Comparison of ENCODE assay signal across 19 cellular contexts in the genomic region with DNA sequence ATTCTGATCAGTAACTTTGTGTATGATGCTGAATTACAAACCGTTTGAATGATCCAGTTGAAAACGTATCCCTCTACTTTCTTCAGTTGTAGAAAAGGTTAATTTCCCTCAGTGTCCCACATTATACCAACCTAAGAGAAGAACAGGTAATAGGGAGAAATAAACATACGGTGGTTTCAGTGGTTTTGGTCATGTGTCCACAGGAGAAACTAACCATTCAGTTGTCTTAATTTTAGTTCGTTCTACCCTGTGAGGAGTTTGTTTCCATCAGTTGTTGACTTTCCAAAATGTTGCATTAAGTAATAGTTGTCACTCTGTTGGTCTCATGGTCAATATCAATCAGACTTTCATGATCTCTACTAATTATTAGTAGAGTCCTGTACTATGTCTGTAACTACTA. TPM values are rescaled to one million over a fixed set of nuclear protein-coding genes. Genes with fewer than 3 reads are reported as not detected.
DNase-seq lines count a peak whose midpoint lies in the region; ATAC-seq and TF ChIP-seq lines count a peak whose summit lies in the region.
"Had no signal": no experiment of that assay in that cellular context is flagged by ENCODE, and none has a peak within 500 bp of the region (broad histone marks: within the 10 kb centered on the region; RNA-seq: fewer than 3 reads in every experiment).

No MANE protein-coding gene starts in this region.

- H3K36me3 ChIP-seq in GM23338 (ENCODE audit: insufficient read depth), result peaks cover 7% of the 10 kb centered on the region; the same call in 1 of the 2 replicates
- peaks cover 49% of the 10 kb centered on the region for H3K36me3 ChIP-seq in WERI-Rb-1

- no peaks in the 10 kb centered on the region for H3K79me2 ChIP-seq in GM23338 (replicated peaks; ENCODE audit: insufficient read depth)

- H2AFZ ChIP-seq in GM23338, result no peak overlapping the region

- CTCF ChIA-PET in CD4-positive, alpha-beta T cell (lab: Charles Lee), result no interaction called here

- no peak overlapping the region for H3K4me3 ChIP-seq in GM23338
- H3K4me3 ChIP-seq in WERI-Rb-1 (ENCODE audit: low read depth, low read length), result no peak overlapping the region

- H3F3A ChIP-seq in GM23338 (replicated peaks; ENCODE audit: low read depth), result no peaks in the 10 kb centered on the region

- DNase-seq in CD4-positive, alpha-beta T cell, result no peak
- DNase-seq in GM23338 (ENCODE audit: low spot score), result no peak
- DNase-seq in activated naive CD8-positive, alpha-beta T cell treated with anti-CD3 and anti-CD28 coated beads, Interleukin-2, amount 50 U/mL, for 24 hours, result no peak
- DNase-seq in WERI-Rb-1, result no peak
- DNase-seq in CD14-positive monocyte (ENCODE audit: low spot score), result no peak
- no peak for DNase-seq in stimulated activated naive CD4-positive, alpha-beta T cell treated with Interleukin-2 at 50 U/mL for 16 hours (lab: John Stamatoyannopoulos, UW)
- DNase-seq: CD8-positive, alpha-beta memory T cell; DMS79 treated with DMSO at 0.1 percent for 48 hours; KG1; NCI-H1048; NCI-H1436 treated with DMSO at 0.1 percent for 48 hours; NCI-H2081 treated with DMSO at 0.1 percent for 48 hours; NCI-H510A; NCI-H774 had no signal

- no peak for ATAC-seq in CD4-positive, alpha-beta T cell (ENCODE audit: poor library complexity)
- ATAC-seq in GM23338 (no peak), SK-N-SH treated with all-trans-retinoic acid at 6 μM for 48 hours (no peak)
- no peak for ATAC-seq in activated naive CD8-positive, alpha-beta T cell treated with anti-CD3 and anti-CD28 coated beads, Interleukin-2, amount 50 U/mL, for 24 hours
- ATAC-seq: Panc1, Right ventricle myocardium inferior had no signal

- H3K4me1 Mint-ChIP-seq in CD4-positive, alpha-beta T cell (ENCODE audit: low read depth), result no peaks in the 10 kb centered on the region
- H3K4me1 Mint-ChIP-seq in GM23338, result peaks cover 13% of the 10 kb centered on the region
- peaks cover 5% of the 10 kb centered on the region for H3K4me1 Mint-ChIP-seq in activated naive CD8-positive, alpha-beta T cell treated with anti-CD3 and anti-CD28 coated beads, Interleukin-2, amount 50 U/mL, for 24 hours
- H3K4me1 Mint-ChIP-seq in nephron, result peaks cover 28% of the 10 kb centered on the region
- peaks cover 3% of the 10 kb centered on the region for H3K4me1 Mint-ChIP-seq in CD14-positive monocyte
- H3K4me1 Mint-ChIP-seq: CD8-positive, alpha-beta memory T cell had no signal

- H3K9me2 ChIP-seq in GM23338 (ENCODE audit: insufficient read depth), result peaks cover 2% of the 10 kb centered on the region; the same call in 1 of the 2 replicates

- intact Hi-C loops in CD4-positive, alpha-beta T cell (cut with DNase I, micrococcal nuclease), result no loop called here
- intact Hi-C loops in CD14-positive monocyte (cut with micrococcal nuclease), result no loop called here

- H3K27ac ChIP-seq in CD4-positive, alpha-beta T cell (ENCODE audit: low read depth, low read length), result no peak overlapping the region
- H3K27ac ChIP-seq in GM23338 (ENCODE audit: low read depth) (peak overlapping the region; percentile 29; the same call in 1 of the 2 replicates), WERI-Rb-1 (no peak overlapping the region)

- H3K4me3 Mint-ChIP-seq in CD4-positive, alpha-beta T cell, result no peak overlapping the region
- H3K4me3 Mint-ChIP-seq in GM23338, result no peak overlapping the region
- no peak overlapping the region for H3K4me3 Mint-ChIP-seq in activated naive CD8-positive, alpha-beta T cell treated with anti-CD3 and anti-CD28 coated beads, Interleukin-2, amount 50 U/mL, for 24 hours
- no peak overlapping the region for H3K4me3 Mint-ChIP-seq in nephron
- H3K4me3 Mint-ChIP-seq in CD14-positive monocyte, result no peak overlapping the region
- H3K4me3 Mint-ChIP-seq: B cell; CD8-positive, alpha-beta memory T cell had no signal

- H4K20me1 ChIP-seq in GM23338 (replicated peaks; ENCODE audit: insufficient read depth), result no peaks in the 10 kb centered on the region; the same call in none of the 2 replicates

- H3K27ac Mint-ChIP-seq in CD4-positive, alpha-beta T cell, result peak overlapping the region; percentile 22
- H3K27ac Mint-ChIP-seq in GM23338 (no peak overlapping the region), nephron (peak overlapping the region in 2 of 3 experiments; percentile 1 to 9), CD14-positive monocyte (no peak overlapping the region)
- H3K27ac Mint-ChIP-seq in activated naive CD8-positive, alpha-beta T cell treated with anti-CD3 and anti-CD28 coated beads, Interleukin-2, amount 50 U/mL, for 24 hours, result peak overlapping the region; percentile 25
- H3K27ac Mint-ChIP-seq: B cell had no signal

- POLR2A ChIA-PET in CD4-positive, alpha-beta T cell (lab: Charles Lee), result no interaction called here

- H3K27me3 ChIP-seq in CD4-positive, alpha-beta T cell (ENCODE audit: control insufficient read depth, insufficient read depth, low read length), result no peaks in the 10 kb centered on the region
- H3K27me3 ChIP-seq in GM23338 (ENCODE audit: insufficient read depth), result no peaks in the 10 kb centered on the region
- no peaks in the 10 kb centered on the region for H3K27me3 ChIP-seq in WERI-Rb-1 (ENCODE audit: insufficient read depth, low read depth, severe bottlenecking)

- H3K36me3 Mint-ChIP-seq in CD4-positive, alpha-beta T cell (ENCODE audit: low read depth), result peaks cover 87% of the 10 kb centered on the region
- H3K36me3 Mint-ChIP-seq in GM23338 (ENCODE audit: low read depth) (peaks cover 30% of the 10 kb centered on the region), nephron (ENCODE audit: low read depth) (peaks cover 67% of the 10 kb centered on the region), CD14-positive monocyte (peaks cover 78 to 94% of the 10 kb centered on the region in 2 donors)
- peaks cover 45% of the 10 kb centered on the region for H3K36me3 Mint-ChIP-seq in activated naive CD8-positive, alpha-beta T cell treated with anti-CD3 and anti-CD28 coated beads, Interleukin-2, amount 50 U/mL, for 24 hours (ENCODE audit: low read depth)

- TF ChIP-seq CTCF in CD4-positive, alpha-beta T cell (IDR thresholded peaks at IDR 0.05), result no peak
- TF ChIP-seq CTCF in GM23338 (conservative IDR thresholded peaks at IDR 0.05; ENCODE audit: low read depth in 2 of 2), result no peak
- no peak for TF ChIP-seq CTCF in nephron (IDR thresholded peaks at IDR 0.05; ENCODE audit: unreplicated experiment in 3 of 3)
- TF ChIP-seq CTCF in WERI-Rb-1 (IDR thresholded peaks at IDR 0.05; ENCODE audit: low read depth, low read length), result no peak
- TF ChIP-seq CTCF in CD14-positive monocyte (IDR thresholded peaks at IDR 0.05), result no peak

- H3K9me3 ChIP-seq in CD4-positive, alpha-beta T cell (ENCODE audit: control insufficient read depth, low read length), result no peaks in the 10 kb centered on the region
- H3K9me3 ChIP-seq in WERI-Rb-1 (ENCODE audit: severe bottlenecking), result no peaks in the 10 kb centered on the region

- no peaks in the 10 kb centered on the region for H3K4me1 ChIP-seq in GM23338 (ENCODE audit: insufficient read depth)

- no peaks in the 10 kb centered on the region for H3K27me3 Mint-ChIP-seq in CD4-positive, alpha-beta T cell
- H3K27me3 Mint-ChIP-seq in GM23338 (ENCODE audit: insufficient read depth, low read depth, poor library complexity), result peaks cover 2% of the 10 kb centered on the region
- H3K27me3 Mint-ChIP-seq in activated naive CD8-positive, alpha-beta T cell treated with anti-CD3 and anti-CD28 coated beads, Interleukin-2, amount 50 U/mL, for 24 hours, result no peaks in the 10 kb centered on the region
- no peaks in the 10 kb centered on the region for H3K27me3 Mint-ChIP-seq in nephron (ENCODE audit: low read depth)
- H3K27me3 Mint-ChIP-seq in CD14-positive monocyte (ENCODE audit: low read depth in 3 of 3), result no peaks in the 10 kb centered on the region
- H3K27me3 Mint-ChIP-seq: B cell; CD8-positive, alpha-beta memory T cell had no signal

- H3K4me2 ChIP-seq in GM23338, result no peak overlapping the region

- H3K9me3 Mint-ChIP-seq in CD4-positive, alpha-beta T cell, result no peaks in the 10 kb centered on the region
- H3K9me3 Mint-ChIP-seq in GM23338 (no peaks in the 10 kb centered on the region), nephron (no peaks in the 10 kb centered on the region), CD14-positive monocyte (no peaks in the 10 kb centered on the region)
- H3K9me3 Mint-ChIP-seq in activated naive CD8-positive, alpha-beta T cell treated with anti-CD3 and anti-CD28 coated beads, Interleukin-2, amount 50 U/mL, for 24 hours, result no peaks in the 10 kb centered on the region
- H3K9me3 Mint-ChIP-seq: CD8-positive, alpha-beta memory T cell had no signal

TF ChIP-seq in GM23338, 12 proteins besides CTCF, POLR2A, EP300 and RAD21 (continues in another document):
- TF ChIP-seq EZH2phosphoT487 (IDR thresholded peaks at IDR 0.05; ENCODE audit: unreplicated experiment) (no peak), STAT1 (IDR thresholded peaks at IDR 0.05; ENCODE audit: unreplicated experiment) (no peak)

TF ChIP-seq in SK-N-SH treated with all-trans-retinoic acid at 6 μM for 48 hours, 23 proteins besides CTCF, POLR2A, EP300 and RAD21 (continues in another document):
- TF ChIP-seq ZNF565 (CRISPR knock-in tag; conservative IDR thresholded peaks at IDR 0.05; ENCODE audit: low read depth), result no peak
- no peak for TF ChIP-seq ZNF70 (CRISPR knock-in tag; IDR thresholded peaks at IDR 0.05)
- no peak for TF ChIP-seq CREB5 (CRISPR knock-in tag; IDR thresholded peaks at IDR 0.05; ENCODE audit: low read depth)
- TF ChIP-seq ZFP30 (CRISPR knock-in tag; IDR thresholded peaks at IDR 0.05), result no peak
- no peak for TF ChIP-seq ISL1 (CRISPR knock-in tag; IDR thresholded peaks at IDR 0.05)
- TF ChIP-seq BACH2 (CRISPR knock-in tag; IDR thresholded peaks at IDR 0.05; ENCODE audit: borderline replicate concordance), result no peak

RNA-seq across cellular contexts. Expression of gene CALML4, which starts 15.1 kb away (rescaled TPM):
- 1 to 10 TPM; 1.5 to 2.0 TPM for total RNA-seq in CD4-positive, alpha-beta T cell
- 13.4 and 15.8 TPM in 2 replicates for total RNA-seq in GM23338 (2014; rRNA removed; shearing (Covaris generic))
- 15.0 and 16.2 TPM in 2 replicates for polyA plus RNA-seq in GM23338 (2016; fragmentation: Nextera tagmentation; extraction: Ambion mirVana)
- 10 to 100 TPM; 38.8 to 44.5 TPM for polyA plus RNA-seq in CD14-positive monocyte

RNA-seq across cellular contexts. Expression of gene CLN6, which starts 39.5 kb away (rescaled TPM):
- total RNA-seq in CD4-positive, alpha-beta T cell, result 1 to 10 TPM; 8.0 to 8.1 TPM
- 69.5 and 87.4 TPM in 2 replicates for total RNA-seq in GM23338 (2014; rRNA removed; shearing (Covaris generic))
- 20.0 and 20.7 TPM in 2 replicates for polyA plus RNA-seq in GM23338 (2016; fragmentation: Nextera tagmentation; extraction: Ambion mirVana)
- polyA plus RNA-seq in CD14-positive monocyte, result 1 to 10 TPM; 3.4 to 4.2 TPM

Comparison
In these comparisons a context has a peak if more than half of its experiments do, and no peak if none do; other contexts are left out.
1. H3K27ac Mint-ChIP-seq: peak in CD4-positive, alpha-beta T cell (single experiment), activated naive CD8-positive, alpha-beta T cell treated with anti-CD3 and anti-CD28 coated beads, Interleukin-2, amount 50 U/mL, for 24 hours (single experiment) and nephron (2 of 3); none in GM23338 (single experiment) and CD14-positive monocyte (0 of 7).